1 cellular context compared by ENCODE assay signal in genomic region chr18:9264797-9265196, GRCh38.
TF ChIP-seq lines count a peak whose summit lies in the region.

No MANE protein-coding gene starts in this region.

TF ChIP-seq in WTC11, 78 proteins besides CTCF, POLR2A, EP300 and RAD21:
- TF ChIP-seq TEAD1 (CRISPR knock-in tag; IDR thresholded peaks at IDR 0.05) (peak; percentile 69), ZNF281 (CRISPR knock-in tag; IDR thresholded peaks at IDR 0.05) (0 out of 2 replicates have a peak, but pooled peaks have one; percentile 20), MAX (CRISPR knock-in tag; IDR thresholded peaks at IDR 0.05) (0 out of 2 replicates have a peak, but pooled peaks have one; percentile 54), FOXP4 (CRISPR knock-in tag; IDR thresholded peaks at IDR 0.05) (peak; percentile 52; the same call in 1 of the 2 replicates)
